ENCODE assay signal across 17 cellular contexts in genomic region chr1:113031060-113031933, GRCh38. TPM values are rescaled to one million over a fixed set of nuclear protein-coding genes. Genes with fewer than 3 reads are reported as not detected.
DNase-seq lines count a peak whose midpoint lies in the region; ATAC-seq and TF ChIP-seq lines count a peak whose summit lies in the region.
"Had no signal": no experiment of that assay in that cellular context is flagged by ENCODE, and none has a peak within 500 bp of the region (broad histone marks: within the 10 kb centered on the region; RNA-seq: fewer than 3 reads in every experiment).

No MANE protein-coding gene starts in this region.

- H3K36me3 Mint-ChIP-seq in type B pancreatic cell = no peaks in the 10 kb centered on the region
- H3K36me3 Mint-ChIP-seq: immature natural killer cell, T-cell had no signal

- 47% methylated on average over 9 of the region's 9 CpGs for WGBS in liver

- DNase-seq in mesenteric fat pad (ENCODE audit: low spot score) (no peak), BE2C (no peak), type B pancreatic cell (ENCODE audit: extremely low spot score, unreplicated experiment) (no peak)
- DNase-seq: activated CD4-positive, alpha-beta T cell treated with anti-CD3 and anti-CD28 coated beads for 1 hour; activated T-cell treated with anti-CD3 and anti-CD28 coated beads, Interleukin-2, amount 50 U/mL, for 72 hours; aorta; dorsolateral prefrontal cortex; immature natural killer cell; posterior cingulate gyrus; stimulated activated naive CD4-positive, alpha-beta T cell treated with Interleukin-2 at 50 U/mL for 16 hours; T-cell had no signal

- peak; percentile 35 to 44 for TF ChIP-seq RAD21 in liver (IDR thresholded peaks at IDR 0.05)

- H3K4me1 ChIP-seq in liver (ENCODE audit: control insufficient read depth in 4 of 4, insufficient read depth in 4 of 4, low read length in 3 of 4) = peaks cover 14 to 54% (median 48%) of the 10 kb centered on the region in 4 donors
- H3K4me1 ChIP-seq in BE2C = no peaks in the 10 kb centered on the region

- H3K4me1 Mint-ChIP-seq in type B pancreatic cell (ENCODE audit: unreplicated experiment) = peaks cover 18% of the 10 kb centered on the region
- H3K4me1 Mint-ChIP-seq: immature natural killer cell had no signal

- H3K4me3 ChIP-seq in liver (ENCODE audit: low read depth in 1 of 3, low read length in 3 of 3) = no peak overlapping the region
- no peak overlapping the region for H3K4me3 ChIP-seq in BE2C (ENCODE audit: low read depth, low read length)
- H3K4me3 ChIP-seq: dorsolateral prefrontal cortex had no signal

- H3K36me3 ChIP-seq in liver (ENCODE audit: control insufficient read depth in 4 of 4, insufficient read depth in 3 of 4, low read depth in 1 of 4, low read length in 3 of 4) (no peaks in the 10 kb centered on the region), BE2C (no peaks in the 10 kb centered on the region)

- H3K27ac Mint-ChIP-seq in type B pancreatic cell = no peak overlapping the region
- H3K27ac Mint-ChIP-seq: activated T-cell treated with anti-CD3 and anti-CD28 coated beads, Interleukin-2, amount 50 U/mL, for 72 hours; T-cell had no signal

- H3K27ac ChIP-seq in liver (ENCODE audit: low read depth in 1 of 2, low read length in 2 of 2) = peak overlapping the region in 1 of 2 donors; percentile 57
- H3K27ac ChIP-seq: dorsolateral prefrontal cortex had no signal

- no peak overlapping the region for H3K9ac ChIP-seq in liver (ENCODE audit: low read depth in 1 of 2, low read length in 2 of 2)

- no peaks in the 10 kb centered on the region for H3K9me3 Mint-ChIP-seq in type B pancreatic cell
- H3K9me3 Mint-ChIP-seq: activated T-cell treated with anti-CD3 and anti-CD28 coated beads, Interleukin-2, amount 50 U/mL, for 72 hours; immature natural killer cell; T-cell had no signal

- H3K9me3 ChIP-seq in liver (ENCODE audit: control insufficient read depth in 4 of 4, low read length in 3 of 4) (no peaks in the 10 kb centered on the region), BE2C (no peaks in the 10 kb centered on the region)

- ATAC-seq in GM18511 (IDR thresholded peaks at IDR 0.05; ENCODE audit: unreplicated experiment) (peak; percentile 83), GM21528 (IDR thresholded peaks at IDR 0.05; ENCODE audit: low FRiP score, unreplicated experiment) (peak; percentile 55), HG03354 (IDR thresholded peaks at IDR 0.05; ENCODE audit: poor library complexity, severe bottlenecking, unreplicated experiment) (peak; percentile 75), HG03135 (IDR thresholded peaks at IDR 0.05; ENCODE audit: unreplicated experiment) (no peak)
- ATAC-seq: activated T-cell treated with anti-CD3 and anti-CD28 coated beads, Interleukin-2, amount 50 U/mL, for 72 hours; Panc1; T-cell had no signal

- H3K27me3 ChIP-seq in liver (ENCODE audit: control insufficient read depth in 4 of 4, insufficient read depth in 4 of 4, low read length in 3 of 4) (no peaks in the 10 kb centered on the region), BE2C (no peaks in the 10 kb centered on the region)
- H3K27me3 ChIP-seq: dorsolateral prefrontal cortex had no signal

- no peaks in the 10 kb centered on the region for H3K27me3 Mint-ChIP-seq in type B pancreatic cell
- H3K27me3 Mint-ChIP-seq: T-cell had no signal

- TF ChIP-seq CTCF in liver (IDR thresholded peaks at IDR 0.05; ENCODE audit: low read depth, low read length, missing input control) (no peak), BE2C (IDR thresholded peaks at IDR 0.05; ENCODE audit: low read depth, low read length) (no peak), type B pancreatic cell (conservative IDR thresholded peaks at IDR 0.05) (no peak)

- H3K4me3 Mint-ChIP-seq in type B pancreatic cell = no peak overlapping the region
- H3K4me3 Mint-ChIP-seq: activated T-cell treated with anti-CD3 and anti-CD28 coated beads, Interleukin-2, amount 50 U/mL, for 72 hours; immature natural killer cell; T-cell had no signal

TF ChIP-seq in liver, 16 proteins besides CTCF, POLR2A, EP300 and RAD21:
- TF ChIP-seq JUND (IDR thresholded peaks at IDR 0.05) = peak in 1 of 2 donors; percentile 59
- peak; percentile 39 for TF ChIP-seq REST (IDR thresholded peaks at IDR 0.05)
- no peak for TF ChIP-seq GABPA (IDR thresholded peaks at IDR 0.05 in 1 of 2, conservative IDR thresholded peaks at IDR 0.05 in 1 of 2)
- TF ChIP-seq, protein P1, sequence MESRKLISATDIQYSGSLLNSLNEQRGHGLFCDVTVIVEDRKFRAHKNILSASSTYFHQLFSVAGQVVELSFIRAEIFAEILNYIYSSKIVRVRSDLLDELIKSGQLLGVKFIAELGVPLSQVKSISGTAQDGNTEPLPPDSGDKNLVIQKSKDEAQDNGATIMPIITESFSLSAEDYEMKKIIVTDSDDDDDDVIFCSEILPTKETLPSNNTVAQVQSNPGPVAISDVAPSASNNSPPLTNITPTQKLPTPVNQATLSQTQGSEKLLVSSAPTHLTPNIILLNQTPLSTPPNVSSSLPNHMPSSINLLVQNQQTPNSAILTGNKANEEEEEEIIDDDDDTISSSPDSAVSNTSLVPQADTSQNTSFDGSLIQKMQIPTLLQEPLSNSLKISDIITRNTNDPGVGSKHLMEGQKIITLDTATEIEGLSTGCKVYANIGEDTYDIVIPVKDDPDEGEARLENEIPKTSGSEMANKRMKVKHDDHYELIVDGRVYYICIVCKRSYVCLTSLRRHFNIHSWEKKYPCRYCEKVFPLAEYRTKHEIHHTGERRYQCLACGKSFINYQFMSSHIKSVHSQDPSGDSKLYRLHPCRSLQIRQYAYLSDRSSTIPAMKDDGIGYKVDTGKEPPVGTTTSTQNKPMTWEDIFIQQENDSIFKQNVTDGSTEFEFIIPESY (IDR thresholded peaks at IDR 0.05) = peak; percentile 44
- TF ChIP-seq, protein P2, sequence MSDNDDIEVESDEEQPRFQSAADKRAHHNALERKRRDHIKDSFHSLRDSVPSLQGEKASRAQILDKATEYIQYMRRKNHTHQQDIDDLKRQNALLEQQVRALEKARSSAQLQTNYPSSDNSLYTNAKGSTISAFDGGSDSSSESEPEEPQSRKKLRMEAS (IDR thresholded peaks at IDR 0.05) = peak; percentile 61
- peak; percentile 84 to 87 for TF ChIP-seq HNF4A (conservative IDR thresholded peaks at IDR 0.05)
- TF ChIP-seq RXRA (IDR thresholded peaks at IDR 0.05) = peak; percentile 74 to 84
- TF ChIP-seq, protein P3, sequence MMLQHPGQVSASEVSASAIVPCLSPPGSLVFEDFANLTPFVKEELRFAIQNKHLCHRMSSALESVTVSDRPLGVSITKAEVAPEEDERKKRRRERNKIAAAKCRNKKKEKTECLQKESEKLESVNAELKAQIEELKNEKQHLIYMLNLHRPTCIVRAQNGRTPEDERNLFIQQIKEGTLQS (IDR thresholded peaks at IDR 0.05) = no peak
- no peak for TF ChIP-seq TAF1 (conservative IDR thresholded peaks at IDR 0.05)
- no peak for TF ChIP-seq EGR1 (IDR thresholded peaks at IDR 0.05; ENCODE audit: low read depth in 2 of 2)
- no peak for TF ChIP-seq NR2F2 (IDR thresholded peaks at IDR 0.05)
- peak; percentile 6 for TF ChIP-seq FOXA2 (IDR thresholded peaks at IDR 0.05)
- TF ChIP-seq FOXA1 (IDR thresholded peaks at IDR 0.05) = no peak
- peak; percentile 55 for TF ChIP-seq YY1 (IDR thresholded peaks at IDR 0.05)
- peak; percentile 35 for TF ChIP-seq HNF4G (IDR thresholded peaks at IDR 0.05)
- TF ChIP-seq SP1 (IDR thresholded peaks at IDR 0.05) = peak; percentile 77

RNA-seq across cellular contexts. Expression of gene LRIG2, which starts 41.7 kb away (rescaled TPM):
- total RNA-seq in liver (10 to 100 TPM in 1 of 2 donors, 1 to 10 TPM in 1; 9.4 to 11.9 TPM), mesenteric fat pad (13.4 TPM), type B pancreatic cell (ENCODE audit: low replicate concordance) (17.7 and 18.3 TPM in 2 replicates)
- 1 to 10 TPM; 1.3 to 2.6 TPM for polyA plus RNA-seq in liver
- 5.7 TPM for polyA plus RNA-seq in BE2C (2012; ENCODE audit: insufficient read depth, insufficient read length, low read depth)
